In the genomic region with DNA sequence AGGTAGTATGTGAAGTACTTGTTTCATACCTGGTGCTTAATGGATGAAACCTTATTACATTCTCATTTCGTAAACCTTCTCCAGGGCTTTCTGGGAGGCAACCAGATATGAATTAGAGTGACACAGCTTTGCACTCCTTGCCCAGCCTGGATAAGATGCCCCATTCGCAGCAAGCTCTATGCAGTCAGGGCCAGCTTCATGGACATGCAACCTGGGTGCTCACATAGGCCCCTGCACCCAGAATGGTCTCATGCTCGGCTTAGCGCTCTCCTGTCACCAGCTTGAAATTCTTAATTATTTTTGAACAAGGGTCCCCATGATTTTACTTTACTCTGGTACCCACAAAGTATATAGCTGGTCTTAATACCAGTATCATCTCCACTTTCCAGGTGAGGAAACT, we compare ENCODE assay signal across 1 cellular context.
TF ChIP-seq lines count a peak whose summit lies in the region.

No MANE protein-coding gene starts in this region.

TF ChIP-seq in HepG2, 621 proteins besides CTCF, POLR2A, EP300 and RAD21:
- TF ChIP-seq ZNF205 (CRISPR knock-in tag; IDR thresholded peaks at IDR 0.05) (no peak), FOXK2 (IDR thresholded peaks at IDR 0.05) (no peak), IRX3 (CRISPR knock-in tag; IDR thresholded peaks at IDR 0.05; ENCODE audit: borderline replicate concordance, low read depth) (0 out of 2 replicates have a peak, but pooled peaks have one; percentile 31)
- TF ChIP-seq, protein P1, sequence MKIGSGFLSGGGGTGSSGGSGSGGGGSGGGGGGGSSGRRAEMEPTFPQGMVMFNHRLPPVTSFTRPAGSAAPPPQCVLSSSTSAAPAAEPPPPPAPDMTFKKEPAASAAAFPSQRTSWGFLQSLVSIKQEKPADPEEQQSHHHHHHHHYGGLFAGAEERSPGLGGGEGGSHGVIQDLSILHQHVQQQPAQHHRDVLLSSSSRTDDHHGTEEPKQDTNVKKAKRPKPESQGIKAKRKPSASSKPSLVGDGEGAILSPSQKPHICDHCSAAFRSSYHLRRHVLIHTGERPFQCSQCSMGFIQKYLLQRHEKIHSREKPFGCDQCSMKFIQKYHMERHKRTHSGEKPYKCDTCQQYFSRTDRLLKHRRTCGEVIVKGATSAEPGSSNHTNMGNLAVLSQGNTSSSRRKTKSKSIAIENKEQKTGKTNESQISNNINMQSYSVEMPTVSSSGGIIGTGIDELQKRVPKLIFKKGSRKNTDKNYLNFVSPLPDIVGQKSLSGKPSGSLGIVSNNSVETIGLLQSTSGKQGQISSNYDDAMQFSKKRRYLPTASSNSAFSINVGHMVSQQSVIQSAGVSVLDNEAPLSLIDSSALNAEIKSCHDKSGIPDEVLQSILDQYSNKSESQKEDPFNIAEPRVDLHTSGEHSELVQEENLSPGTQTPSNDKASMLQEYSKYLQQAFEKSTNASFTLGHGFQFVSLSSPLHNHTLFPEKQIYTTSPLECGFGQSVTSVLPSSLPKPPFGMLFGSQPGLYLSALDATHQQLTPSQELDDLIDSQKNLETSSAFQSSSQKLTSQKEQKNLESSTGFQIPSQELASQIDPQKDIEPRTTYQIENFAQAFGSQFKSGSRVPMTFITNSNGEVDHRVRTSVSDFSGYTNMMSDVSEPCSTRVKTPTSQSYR (CRISPR knock-in tag; IDR thresholded peaks at IDR 0.05; ENCODE audit: borderline replicate concordance), result no peak
